24 cellular contexts compared by ENCODE assay signal in genomic region chr5:180622910-180623309, GRCh38. TPM values are rescaled to one million over a fixed set of nuclear protein-coding genes. Genes with fewer than 3 reads are reported as not detected.
A peak's percentile ranks its signal among the peaks of the same experiment; 100 is the strongest.
DNase-seq lines count a peak whose midpoint lies in the region; ATAC-seq and TF ChIP-seq lines count a peak whose summit lies in the region.
"Had no signal": no experiment of that assay in that cellular context is flagged by ENCODE, and none has a peak within 500 bp of the region (broad histone marks: within the 10 kb centered on the region; RNA-seq: fewer than 3 reads in every experiment).

No MANE protein-coding gene starts in this region.

- no peak for ATAC-seq in activated CD8-positive, alpha-beta T cell treated with anti-CD3 and anti-CD28 coated beads, Interleukin-2, amount 10 ng/mL, durations not matched to agents 7 days and 5 days
- no peak for ATAC-seq in activated CD8-positive, alpha-beta T cell treated with anti-CD3 and anti-CD28 coated beads for 36 hours
- no peak for ATAC-seq in stimulated activated naive CD8-positive, alpha-beta T cell treated with anti-CD3 and anti-CD28 coated beads, Interleukin-15, amount 100 ng/mL, for 72 hours
- ATAC-seq in stimulated activated naive CD8-positive, alpha-beta T cell treated with anti-CD3 and anti-CD28 coated beads, Interleukin-15, Interleukin-2, amounts not matched to agents 100 U/mL and 50 U/mL, for 24 hours, result no peak
- ATAC-seq in sciatic nerve, result no peak

- H3K4me3 Mint-ChIP-seq in activated CD8-positive, alpha-beta T cell treated with anti-CD3 and anti-CD28 coated beads, Interleukin-2, amount 10 ng/mL, durations not matched to agents 7 days and 5 days, result no peak overlapping the region
- H3K4me3 Mint-ChIP-seq in activated CD8-positive, alpha-beta T cell treated with anti-CD3 and anti-CD28 coated beads for 36 hours, result no peak overlapping the region
- no peak overlapping the region for H3K4me3 Mint-ChIP-seq in stimulated activated naive CD8-positive, alpha-beta T cell treated with anti-CD3 and anti-CD28 coated beads, Interleukin-15, amount 100 ng/mL, for 72 hours

- H3K27me3 ChIP-seq in neuronal stem cell (ENCODE audit: control insufficient read depth in 3 of 3, insufficient read depth in 3 of 3, low read depth in 1 of 3, low read length in 3 of 3), result peaks cover 0 to 24% (median 4%) of the 10 kb centered on the region in 3 experiments
- no peaks in the 10 kb centered on the region for H3K27me3 ChIP-seq in Karpas-422 (ENCODE audit: low read length)
- peaks cover 0 to 37% (median 12%) of the 10 kb centered on the region in 3 donors for H3K27me3 ChIP-seq in stomach
- H3K27me3 ChIP-seq: BLaER1 had no signal

- no peak overlapping the region for H2BK15ac ChIP-seq in neuronal stem cell (ENCODE audit: low read length)

- CTCF ChIA-PET in activated CD8-positive, alpha-beta T cell treated with anti-CD3 and anti-CD28 coated beads, Interleukin-2, amount 10 ng/mL, durations not matched to agents 7 days and 5 days (lab: Charles Lee), result no interaction called here
- CTCF ChIA-PET in activated CD8-positive, alpha-beta T cell treated with anti-CD3 and anti-CD28 coated beads for 36 hours (lab: Charles Lee), result no interaction called here

- no peak overlapping the region for H3K9ac ChIP-seq in neuronal stem cell (ENCODE audit: low read depth, low read length, poor library complexity)
- H3K9ac ChIP-seq in Karpas-422 (ENCODE audit: low read length), result no peak overlapping the region
- H3K9ac ChIP-seq: BLaER1 had no signal

- H4K8ac ChIP-seq in neuronal stem cell (ENCODE audit: low read depth, low read length), result no peak overlapping the region

- no peaks in the 10 kb centered on the region for H3K79me1 ChIP-seq in neuronal stem cell (ENCODE audit: low read depth, low read length)

- peak overlapping the region; percentile 53 for H2BK5ac ChIP-seq in neuronal stem cell (ENCODE audit: low read length)

- H2AFZ ChIP-seq in neuronal stem cell (ENCODE audit: low read length) (peak overlapping the region; percentile 78), Karpas-422 (ENCODE audit: low read length) (no peak overlapping the region)

- no peak overlapping the region for H3K4me2 ChIP-seq in neuronal stem cell (ENCODE audit: insufficient read depth, low read length, poor library complexity, severe bottlenecking)
- H3K4me2 ChIP-seq in Karpas-422 (ENCODE audit: low read depth, low read length, poor library complexity, severe bottlenecking), result no peak overlapping the region

- no peak overlapping the region for H3K4ac ChIP-seq in neuronal stem cell (ENCODE audit: low read length)

- DNase-seq in activated CD8-positive, alpha-beta T cell treated with anti-CD3 and anti-CD28 coated beads, Interleukin-2, amount 10 ng/mL, durations not matched to agents 7 days and 5 days, result no peak
- DNase-seq in activated CD8-positive, alpha-beta T cell treated with anti-CD3 and anti-CD28 coated beads for 36 hours, result no peak
- DNase-seq in stimulated activated naive CD8-positive, alpha-beta T cell treated with anti-CD3 and anti-CD28 coated beads, Interleukin-15, amount 100 ng/mL, for 72 hours, result no peak
- no peak for DNase-seq in stimulated activated naive CD8-positive, alpha-beta T cell treated with anti-CD3 and anti-CD28 coated beads, Interleukin-15, Interleukin-2, amounts not matched to agents 100 U/mL and 50 U/mL, for 24 hours
- DNase-seq in neuronal stem cell (ENCODE audit: low spot score), result no peak
- no peak for DNase-seq in Karpas-422
- DNase-seq in stomach, result no peak
- DNase-seq in sciatic nerve (ENCODE audit: low spot score), result no peak
- DNase-seq: ACHN; Calu3; CD8-positive, alpha-beta memory T cell; DMS153; H7; KG1; NCI-H1092 treated with DMSO at 0.1 percent for 48 hours; NCI-H1436 treated with DMSO at 0.1 percent for 48 hours; NCI-H1930; NCI-H2227 treated with DMSO at 0.1 percent for 48 hours; NCI-H510A treated with DMSO at 0.1 percent for 48 hours; NCI-H748 treated with DMSO at 0.1 percent for 48 hours had no signal

- H3K14ac ChIP-seq in neuronal stem cell (ENCODE audit: low read length), result peak overlapping the region; percentile 56

- no peak overlapping the region for H2BK12ac ChIP-seq in neuronal stem cell (ENCODE audit: low read length)

- peaks cover 2% of the 10 kb centered on the region for H3K27me3 Mint-ChIP-seq in activated CD8-positive, alpha-beta T cell treated with anti-CD3 and anti-CD28 coated beads, Interleukin-2, amount 10 ng/mL, durations not matched to agents 7 days and 5 days (ENCODE audit: low read depth)
- no peaks in the 10 kb centered on the region for H3K27me3 Mint-ChIP-seq in activated CD8-positive, alpha-beta T cell treated with anti-CD3 and anti-CD28 coated beads for 36 hours
- no peaks in the 10 kb centered on the region for H3K27me3 Mint-ChIP-seq in stimulated activated naive CD8-positive, alpha-beta T cell treated with anti-CD3 and anti-CD28 coated beads, Interleukin-15, amount 100 ng/mL, for 72 hours

- H4K20me1 ChIP-seq in Karpas-422 (ENCODE audit: insufficient read depth, low read depth, low read length), result no peaks in the 10 kb centered on the region
- H4K20me1 ChIP-seq: BLaER1 had no signal

- H2AK5ac ChIP-seq in neuronal stem cell (ENCODE audit: low read depth, low read length), result peak overlapping the region; percentile 92

- H3K4me1 ChIP-seq in neuronal stem cell (ENCODE audit: control insufficient read depth in 2 of 2, insufficient read depth in 1 of 2, low read depth in 1 of 2, low read length in 2 of 2), result peaks cover 10% of the 10 kb centered on the region in 2 donors
- no peaks in the 10 kb centered on the region for H3K4me1 ChIP-seq in Karpas-422 (ENCODE audit: low read length)
- H3K4me1 ChIP-seq in stomach, result peaks cover 0 to 12% (median 5%) of the 10 kb centered on the region in 4 donors

- no peaks in the 10 kb centered on the region for H3K9me2 ChIP-seq in Karpas-422 (replicated peaks; ENCODE audit: insufficient read depth, low read length)

- TF ChIP-seq EP300 in stomach (IDR thresholded peaks at IDR 0.05), result no peak

- POLR2A ChIA-PET in activated CD8-positive, alpha-beta T cell treated with anti-CD3 and anti-CD28 coated beads, Interleukin-2, amount 10 ng/mL, durations not matched to agents 7 days and 5 days (lab: Charles Lee), result no interaction called here
- POLR2A ChIA-PET in activated CD8-positive, alpha-beta T cell treated with anti-CD3 and anti-CD28 coated beads for 36 hours (lab: Charles Lee), result interaction anchor here (0.6 to 1.0 kb wide), 3 partner anchors 11 to 484 kb away, joined by 3 read pairs; no protein-coding TSS in a partner anchor

- no peak overlapping the region for H4K91ac ChIP-seq in neuronal stem cell (ENCODE audit: low read depth, low read length, poor library complexity)

- no peak overlapping the region for H3K23ac ChIP-seq in neuronal stem cell (ENCODE audit: low read depth, low read length, poor library complexity)

- H3K36me3 Mint-ChIP-seq in activated CD8-positive, alpha-beta T cell treated with anti-CD3 and anti-CD28 coated beads, Interleukin-2, amount 10 ng/mL, durations not matched to agents 7 days and 5 days (ENCODE audit: low read depth), result no peaks in the 10 kb centered on the region
- H3K36me3 Mint-ChIP-seq in activated CD8-positive, alpha-beta T cell treated with anti-CD3 and anti-CD28 coated beads for 36 hours (ENCODE audit: low read depth), result no peaks in the 10 kb centered on the region

- TF ChIP-seq POLR2A in stomach (IDR thresholded peaks at IDR 0.05), result no peak

- H3K9me3 Mint-ChIP-seq in activated CD8-positive, alpha-beta T cell treated with anti-CD3 and anti-CD28 coated beads, Interleukin-2, amount 10 ng/mL, durations not matched to agents 7 days and 5 days (ENCODE audit: insufficient read depth), result no peaks in the 10 kb centered on the region
- H3K9me3 Mint-ChIP-seq in activated CD8-positive, alpha-beta T cell treated with anti-CD3 and anti-CD28 coated beads for 36 hours, result no peaks in the 10 kb centered on the region
- no peaks in the 10 kb centered on the region for H3K9me3 Mint-ChIP-seq in stimulated activated naive CD8-positive, alpha-beta T cell treated with anti-CD3 and anti-CD28 coated beads, Interleukin-15, amount 100 ng/mL, for 72 hours
- H3K9me3 Mint-ChIP-seq: CD8-positive, alpha-beta memory T cell had no signal

- H3K4me1 Mint-ChIP-seq in activated CD8-positive, alpha-beta T cell treated with anti-CD3 and anti-CD28 coated beads, Interleukin-2, amount 10 ng/mL, durations not matched to agents 7 days and 5 days (ENCODE audit: low read depth), result peaks cover 20% of the 10 kb centered on the region
- H3K4me1 Mint-ChIP-seq in activated CD8-positive, alpha-beta T cell treated with anti-CD3 and anti-CD28 coated beads for 36 hours (ENCODE audit: low read depth), result peaks cover 8% of the 10 kb centered on the region
- peaks cover 40% of the 10 kb centered on the region for H3K4me1 Mint-ChIP-seq in stimulated activated naive CD8-positive, alpha-beta T cell treated with anti-CD3 and anti-CD28 coated beads, Interleukin-15, amount 100 ng/mL, for 72 hours

- peaks cover 0 to 6% of the 10 kb centered on the region in 2 donors for H3K9me3 ChIP-seq in neuronal stem cell (replicated peaks in 1 of 2; ENCODE audit: control insufficient read depth in 2 of 2, insufficient read depth in 1 of 2, low read depth in 1 of 2, low read length in 2 of 2)
- H3K9me3 ChIP-seq in Karpas-422 (ENCODE audit: low read length), result no peaks in the 10 kb centered on the region
- H3K9me3 ChIP-seq in stomach, result no peaks in the 10 kb centered on the region
- H3K9me3 ChIP-seq: BLaER1 had no signal

- H3K27ac Mint-ChIP-seq in activated CD8-positive, alpha-beta T cell treated with anti-CD3 and anti-CD28 coated beads, Interleukin-2, amount 10 ng/mL, durations not matched to agents 7 days and 5 days, result peak overlapping the region; percentile 25
- no peak overlapping the region for H3K27ac Mint-ChIP-seq in activated CD8-positive, alpha-beta T cell treated with anti-CD3 and anti-CD28 coated beads for 36 hours
- peak overlapping the region; percentile 33 to 42 for H3K27ac Mint-ChIP-seq in stimulated activated naive CD8-positive, alpha-beta T cell treated with anti-CD3 and anti-CD28 coated beads, Interleukin-15, amount 100 ng/mL, for 72 hours

- H3K27ac ChIP-seq in neuronal stem cell (replicated peaks; ENCODE audit: low read length), result no peak overlapping the region
- no peak overlapping the region for H3K27ac ChIP-seq in Karpas-422 (ENCODE audit: low read length)
- no peak overlapping the region for H3K27ac ChIP-seq in stomach
- H3K27ac ChIP-seq: 22Rv1, BLaER1, RWPE1 had no signal

- no peak overlapping the region for H2BK120ac ChIP-seq in neuronal stem cell (ENCODE audit: low read depth, low read length)

- peak overlapping the region; percentile 13 for H3K18ac ChIP-seq in neuronal stem cell (ENCODE audit: low read length)

- no peaks in the 10 kb centered on the region for H3K36me3 ChIP-seq in neuronal stem cell (replicated peaks in 1 of 2; ENCODE audit: control insufficient read depth in 2 of 2, insufficient read depth in 2 of 2, low read length in 2 of 2)
- H3K36me3 ChIP-seq in Karpas-422 (ENCODE audit: insufficient read depth, low read length), result no peaks in the 10 kb centered on the region
- H3K36me3 ChIP-seq in stomach, result no peaks in the 10 kb centered on the region
- H3K36me3 ChIP-seq: BLaER1 had no signal

- intact Hi-C loops in activated CD8-positive, alpha-beta T cell treated with anti-CD3 and anti-CD28 coated beads for 36 hours (cut with micrococcal nuclease), result no loop called here
- intact Hi-C loops in stomach (cut with DNase I; ENCODE audit: low total_unique reads) (no loop called here), sciatic nerve (cut with DNase I) (no loop called here)

- H3K4me3 ChIP-seq in neuronal stem cell (ENCODE audit: low read length in 2 of 2) (no peak overlapping the region), Karpas-422 (ENCODE audit: low read length) (no peak overlapping the region), stomach (no peak overlapping the region)
- H3K4me3 ChIP-seq: BLaER1 had no signal

- no CpG with 5 or more reads among the region's 6 CpGs for WGBS in neuronal stem cell (ENCODE audit: extremely low coverage in 2 of 2, insufficient read length in 2 of 2, insufficient replicate concordance in 1 of 2), 2 donors
- 72 to 95% (median 87%) methylated on average over 5 to 6 of the region's 6 CpGs for WGBS in stomach, 5 donors

- TF ChIP-seq CTCF in activated CD8-positive, alpha-beta T cell treated with anti-CD3 and anti-CD28 coated beads for 36 hours (IDR thresholded peaks at IDR 0.05), result no peak
- no peak for TF ChIP-seq CTCF in stomach (IDR thresholded peaks at IDR 0.05)

- no peaks in the 10 kb centered on the region for H3K79me2 ChIP-seq in Karpas-422 (ENCODE audit: low read length)

RNA-seq across cellular contexts. Expression of gene FLT4, which starts 26.5 kb away (rescaled TPM):
- 1 to 10 TPM in 1 of 2 experiments, under 1 TPM in 1; 0.90 to 1.6 TPM for total RNA-seq in activated CD8-positive, alpha-beta T cell treated with anti-CD3 and anti-CD28 coated beads, Interleukin-2, amount 10 ng/mL, durations not matched to agents 7 days and 5 days
- 1 to 10 TPM; 3.3 to 4.4 TPM for total RNA-seq in activated CD8-positive, alpha-beta T cell treated with anti-CD3 and anti-CD28 coated beads for 36 hours
- polyA plus RNA-seq in neuronal stem cell (2013, experiment 1 of 2), result 5.4 TPM
- 5.5 TPM for polyA plus RNA-seq in neuronal stem cell (2013, experiment 2 of 2)
- total RNA-seq in Karpas-422 (2014; rRNA removed; shearing (Covaris generic); ENCODE audit: low replicate concordance), result not detected in 2 replicates
- total RNA-seq in stomach (1 to 10 TPM; 1.6 to 9.5 (median 6.4) TPM), sciatic nerve (11.7 TPM)
- polyA plus RNA-seq in stomach, result 1 to 10 TPM in 2 of 3 donors, under 1 TPM in 1; 0.93 to 1.8 (median 1.1) TPM
- total RNA-seq: Calu3 had no signal

RNA-seq across cellular contexts. Expression of gene SCGB3A1, which starts 31.6 kb away (rescaled TPM):
- total RNA-seq in activated CD8-positive, alpha-beta T cell treated with anti-CD3 and anti-CD28 coated beads, Interleukin-2, amount 10 ng/mL, durations not matched to agents 7 days and 5 days, result not detected
- total RNA-seq in activated CD8-positive, alpha-beta T cell treated with anti-CD3 and anti-CD28 coated beads for 36 hours, result not detected
- polyA plus RNA-seq in neuronal stem cell (2013, experiment 1 of 2), result 0.75 TPM
- 0.66 TPM for polyA plus RNA-seq in neuronal stem cell (2013, experiment 2 of 2)
- not detected in 2 replicates for total RNA-seq in Karpas-422 (2014; rRNA removed; shearing (Covaris generic); ENCODE audit: low replicate concordance)
- total RNA-seq in stomach (100 to 1,000 TPM in 1 of 5 donors, not detected in 4; 785 TPM), sciatic nerve (not detected)
- polyA plus RNA-seq in stomach, result 10 to 100 TPM in 1 of 3 donors, 1 to 10 TPM in 1, not detected in 1; 3.7 to 35.3 TPM
- total RNA-seq: Calu3, Daoy, H7 had no signal
